ENCODE assay signal across 25 cellular contexts in the genomic region with DNA sequence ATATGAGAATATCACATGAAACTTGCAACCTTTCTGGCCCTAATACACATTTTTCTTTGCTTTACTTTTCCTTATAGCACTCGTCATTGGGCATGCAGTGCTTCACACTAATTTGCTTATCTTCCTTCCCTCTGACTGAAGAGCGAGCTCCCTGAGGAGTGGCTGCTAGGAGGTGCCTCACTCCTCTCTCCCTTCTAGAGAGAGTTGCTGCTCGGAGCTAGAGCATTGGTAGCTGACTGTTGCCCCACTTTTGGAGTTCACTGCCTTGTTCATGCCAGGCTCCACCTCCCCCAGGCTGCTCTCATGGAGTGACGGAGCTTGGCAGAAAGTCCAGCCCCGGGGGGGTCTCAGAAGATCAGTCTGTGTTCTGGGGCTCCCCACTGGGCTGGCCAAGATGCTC.
"Had no signal": no experiment of that assay in that cellular context is flagged by ENCODE, and none has a peak within 500 bp of the region (broad histone marks: within the 10 kb centered on the region; RNA-seq: fewer than 3 reads in every experiment).

No MANE protein-coding gene starts in this region.

- H3K4me1 ChIP-seq: stomach, suprapubic skin, testis, thyroid gland, tibial artery, tibial nerve, transverse colon, uterus, vagina had no signal

- H3K27ac ChIP-seq: stomach, suprapubic skin, testis, thoracic aorta, thyroid gland, tibial artery, tibial nerve, transverse colon, upper lobe of left lung, uterus, vagina had no signal

- H3K4me3 ChIP-seq: stomach, suprapubic skin, testis, thoracic aorta, thyroid gland, tibial artery, tibial nerve, transverse colon, upper lobe of left lung, uterus, vagina had no signal

- DNase-seq: stimulated activated CD4-positive, alpha-beta T cell treated with anti-CD3 and anti-CD28 coated beads, Interleukin-2, amount 100 ng/mL, for 48 hours; stimulated activated CD4-positive, alpha-beta T cell treated with anti-CD3 and anti-CD28 coated beads, Interleukin-4, amount 100 ng/mL, for 1 hour; stimulated activated CD4-positive, alpha-beta T cell treated with anti-CD3 and anti-CD28 coated beads, Interleukin-4, amount 100 ng/mL, for 24 hours; stimulated activated CD4-positive, alpha-beta T cell treated with anti-CD3 and anti-CD28 coated beads, Interleukin-4, amount 100 ng/mL, for 4 hours; stimulated activated CD8-positive, alpha-beta memory T cell treated with anti-CD3 and anti-CD28 coated beads, Interleukin-4, amount 100 ng/mL, for 48 hours; stimulated activated naive B cell treated with anti-CD40 and anti-IgM and Interleukin-4, amounts not matched to agents 10 μg/mL and 1 μg/mL and 100 μg/mL, for 72 hours; stimulated activated naive CD4-positive, alpha-beta T cell; stimulated activated naive CD4-positive, alpha-beta T cell treated with Interleukin-2 at 50 U/mL for 16 hours; stimulated activated naive CD8-positive, alpha-beta T cell treated with anti-CD3 and anti-CD28 coated beads, Interleukin-15, amount 100 ng/mL, for 72 hours; stimulated activated naive CD8-positive, alpha-beta T cell treated with anti-CD3 and anti-CD28 coated beads, Interleukin-15, Interleukin-2, amounts not matched to agents 100 U/mL and 50 U/mL, for 24 hours; stomach; substantia nigra; testis; thyroid gland; tibial artery; transverse colon; trophoblast cell; uterus had no signal

- H3K27me3 ChIP-seq: stomach, suprapubic skin, testis, thyroid gland, tibial artery, tibial nerve, transverse colon, upper lobe of left lung, uterus, vagina had no signal

- H3K36me3 ChIP-seq: stomach, suprapubic skin, thoracic aorta, thyroid gland, tibial artery, tibial nerve, transverse colon, upper lobe of left lung, uterus, vagina had no signal

- H3K9me3 ChIP-seq: testis, thoracic aorta, thyroid gland, tibial artery, transverse colon, upper lobe of left lung, uterus, vagina had no signal

- ATAC-seq: stimulated activated effector memory CD8-positive, alpha-beta T cell treated with anti-CD3 and anti-CD28 coated beads, Interleukin-12 subunit alpha, Interleukin-12 subunit beta, amount 100 ng/mL, for 72 hours; stimulated activated memory B cell treated with anti-CD40 and anti-IgM and Interleukin-4, amounts not matched to agents 10 μg/mL and 1 μg/mL and 100 μg/mL, for 72 hours; stimulated activated naive B cell treated with anti-CD40 and anti-IgM and Interleukin-4, amounts not matched to agents 10 μg/mL and 1 μg/mL and 100 μg/mL, for 72 hours; stimulated activated naive CD8-positive, alpha-beta T cell treated with anti-CD3 and anti-CD28 coated beads, Interleukin-15, amount 100 ng/mL, for 72 hours; stimulated activated naive CD8-positive, alpha-beta T cell treated with anti-CD3 and anti-CD28 coated beads, Interleukin-15, Interleukin-2, amounts not matched to agents 100 U/mL and 50 U/mL, for 24 hours had no signal
